1 cellular context compared by ENCODE assay signal in the genomic region with DNA sequence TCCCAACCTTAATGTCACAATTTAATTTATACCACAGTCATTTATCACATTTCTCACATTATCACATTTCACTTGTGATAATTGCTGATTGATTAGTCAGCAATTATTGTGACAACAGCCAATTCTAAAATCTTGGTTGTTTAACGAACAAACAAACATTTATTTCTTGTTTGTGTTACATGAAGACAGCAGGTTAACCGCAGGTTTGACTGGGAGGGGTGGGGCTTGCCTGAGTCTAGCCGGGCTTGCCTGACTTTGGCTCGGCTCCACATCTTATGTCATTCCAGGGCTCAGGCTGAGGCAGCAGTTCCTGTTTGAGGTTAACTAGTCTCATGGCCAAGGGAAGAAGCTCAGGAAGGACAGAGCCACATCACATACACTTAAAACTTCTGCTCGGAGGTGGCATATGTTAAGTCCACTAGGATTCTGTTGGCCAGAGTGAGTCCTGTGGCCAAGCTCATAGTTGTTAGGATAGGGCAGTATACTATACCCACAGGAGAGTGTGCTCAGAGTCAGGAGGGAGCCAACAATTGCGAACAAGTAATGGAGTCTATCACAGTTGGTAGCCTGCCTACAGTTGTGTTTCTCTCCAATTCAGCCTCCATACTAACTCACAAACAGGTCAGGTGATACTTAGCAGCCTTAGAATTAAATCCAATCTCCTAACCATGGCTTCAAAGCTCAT.
TF ChIP-seq lines count a peak whose summit lies in the region.

No MANE protein-coding gene starts in this region.

TF ChIP-seq in K562, 482 proteins besides CTCF, POLR2A, EP300 and RAD21 (continued from another document and continues in another):
- TF ChIP-seq, protein P1, sequence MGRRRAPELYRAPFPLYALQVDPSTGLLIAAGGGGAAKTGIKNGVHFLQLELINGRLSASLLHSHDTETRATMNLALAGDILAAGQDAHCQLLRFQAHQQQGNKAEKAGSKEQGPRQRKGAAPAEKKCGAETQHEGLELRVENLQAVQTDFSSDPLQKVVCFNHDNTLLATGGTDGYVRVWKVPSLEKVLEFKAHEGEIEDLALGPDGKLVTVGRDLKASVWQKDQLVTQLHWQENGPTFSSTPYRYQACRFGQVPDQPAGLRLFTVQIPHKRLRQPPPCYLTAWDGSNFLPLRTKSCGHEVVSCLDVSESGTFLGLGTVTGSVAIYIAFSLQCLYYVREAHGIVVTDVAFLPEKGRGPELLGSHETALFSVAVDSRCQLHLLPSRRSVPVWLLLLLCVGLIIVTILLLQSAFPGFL (CRISPR knock-in tag; IDR thresholded peaks at IDR 0.05): no peak
- TF ChIP-seq NR4A1 (CRISPR knock-in tag; IDR thresholded peaks at IDR 0.05): no peak
- TF ChIP-seq NR4A1 (tag; IDR thresholded peaks at IDR 0.05): no peak
- TF ChIP-seq CREB5 (CRISPR knock-in tag; IDR thresholded peaks at IDR 0.05): no peak
- no peak for TF ChIP-seq ETS2 (tag; IDR thresholded peaks at IDR 0.05; ENCODE audit: borderline replicate concordance, poor library complexity, severe bottlenecking)
- TF ChIP-seq, protein P2, sequence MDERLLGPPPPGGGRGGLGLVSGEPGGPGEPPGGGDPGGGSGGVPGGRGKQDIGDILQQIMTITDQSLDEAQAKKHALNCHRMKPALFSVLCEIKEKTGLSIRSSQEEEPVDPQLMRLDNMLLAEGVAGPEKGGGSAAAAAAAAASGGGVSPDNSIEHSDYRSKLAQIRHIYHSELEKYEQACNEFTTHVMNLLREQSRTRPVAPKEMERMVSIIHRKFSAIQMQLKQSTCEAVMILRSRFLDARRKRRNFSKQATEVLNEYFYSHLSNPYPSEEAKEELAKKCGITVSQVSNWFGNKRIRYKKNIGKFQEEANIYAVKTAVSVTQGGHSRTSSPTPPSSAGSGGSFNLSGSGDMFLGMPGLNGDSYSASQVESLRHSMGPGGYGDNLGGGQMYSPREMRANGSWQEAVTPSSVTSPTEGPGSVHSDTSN (CRISPR knock-in tag; IDR thresholded peaks at IDR 0.05; ENCODE audit: low read depth): no peak
- TF ChIP-seq, protein P2 (tag; conservative IDR thresholded peaks at IDR 0.05; ENCODE audit: low read depth): peak; percentile 68
- TF ChIP-seq, protein P3, sequence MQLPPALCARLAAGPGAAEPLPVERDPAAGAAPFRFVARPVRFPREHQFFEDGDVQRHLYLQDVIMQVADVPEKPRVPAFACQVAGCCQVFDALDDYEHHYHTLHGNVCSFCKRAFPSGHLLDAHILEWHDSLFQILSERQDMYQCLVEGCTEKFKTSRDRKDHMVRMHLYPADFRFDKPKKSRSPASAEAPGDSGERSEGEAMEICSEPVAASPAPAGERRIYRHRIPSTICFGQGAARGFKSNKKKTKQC (CRISPR knock-in tag; IDR thresholded peaks at IDR 0.05): no peak
- no peak for TF ChIP-seq RNF2 (IDR thresholded peaks at IDR 0.05)
- no peak for TF ChIP-seq CEBPG (CRISPR knock-in tag; IDR thresholded peaks at IDR 0.05)
- no peak for TF ChIP-seq CEBPG (tag; conservative IDR thresholded peaks at IDR 0.05 in 1 of 2, IDR thresholded peaks at IDR 0.05 in 1 of 2)
- TF ChIP-seq EWSR1 (IDR thresholded peaks at IDR 0.05; ENCODE audit: borderline replicate concordance, low read depth, partially characterized antibody): no peak
- TF ChIP-seq ATF7 (IDR thresholded peaks at IDR 0.05): peak; percentile 84
- TF ChIP-seq CCAR2 (IDR thresholded peaks at IDR 0.05; ENCODE audit: low read depth, low read length): no peak
- no peak for TF ChIP-seq ZNF75A (CRISPR knock-in tag; IDR thresholded peaks at IDR 0.05)
- no peak for TF ChIP-seq MIER1 (IDR thresholded peaks at IDR 0.05; ENCODE audit: low read depth)
- TF ChIP-seq GTF2A2 (tag; IDR thresholded peaks at IDR 0.05): no peak
- no peak for TF ChIP-seq XRCC3 (IDR thresholded peaks at IDR 0.05)
- no peak for TF ChIP-seq DNMT1 (IDR thresholded peaks at IDR 0.05)
- no peak for TF ChIP-seq HCFC1 (IDR thresholded peaks at IDR 0.05; ENCODE audit: low read depth, low read length)
- no peak for TF ChIP-seq ZC3H11A (IDR thresholded peaks at IDR 0.05; ENCODE audit: low read depth, low read length)
- peak; percentile 68 for TF ChIP-seq SMAD4 (CRISPR knock-in tag; conservative IDR thresholded peaks at IDR 0.05)
- peak; percentile 84 for TF ChIP-seq NFIC (IDR thresholded peaks at IDR 0.05)
- no peak for TF ChIP-seq ZNF324 (CRISPR knock-in tag; IDR thresholded peaks at IDR 0.05)
- no peak for TF ChIP-seq ZNF224 (CRISPR knock-in tag; IDR thresholded peaks at IDR 0.05)
- TF ChIP-seq TAL1 (IDR thresholded peaks at IDR 0.05): no peak
- no peak for TF ChIP-seq MED1 (CRISPR knock-in tag; IDR thresholded peaks at IDR 0.05; ENCODE audit: borderline replicate concordance)
- TF ChIP-seq MECOM (CRISPR knock-in tag; IDR thresholded peaks at IDR 0.05): no peak
- TF ChIP-seq SAFB2 (IDR thresholded peaks at IDR 0.05; ENCODE audit: borderline replicate concordance, low read depth, low read length, severe bottlenecking): no peak
- no peak for TF ChIP-seq YY1 (IDR thresholded peaks at IDR 0.05; ENCODE audit: borderline replicate concordance in 1 of 3, control insufficient read depth in 1 of 3, extremely low read depth in 1 of 3, insufficient read depth in 3 of 3, insufficient read length in 1 of 3, insufficient replicate concordance in 2 of 3, low read depth in 1 of 3, low read length in 2 of 3)
- 0 out of 2 replicates have a peak, but pooled peaks have one; percentile 13 for TF ChIP-seq PKNOX1 (IDR thresholded peaks at IDR 0.05)
- TF ChIP-seq MAFK (IDR thresholded peaks at IDR 0.05; ENCODE audit: low read length): peak; percentile 94
- TF ChIP-seq HDAC8 (tag; IDR thresholded peaks at IDR 0.05): no peak
- TF ChIP-seq TEAD1 (CRISPR knock-in tag; IDR thresholded peaks at IDR 0.05): 0 out of 4 replicates have a peak, but pooled peaks of 1 of the 2 experiments have one; percentile 55
- TF ChIP-seq ZNF311 (CRISPR knock-in tag; IDR thresholded peaks at IDR 0.05): no peak
- TF ChIP-seq, protein P4, sequence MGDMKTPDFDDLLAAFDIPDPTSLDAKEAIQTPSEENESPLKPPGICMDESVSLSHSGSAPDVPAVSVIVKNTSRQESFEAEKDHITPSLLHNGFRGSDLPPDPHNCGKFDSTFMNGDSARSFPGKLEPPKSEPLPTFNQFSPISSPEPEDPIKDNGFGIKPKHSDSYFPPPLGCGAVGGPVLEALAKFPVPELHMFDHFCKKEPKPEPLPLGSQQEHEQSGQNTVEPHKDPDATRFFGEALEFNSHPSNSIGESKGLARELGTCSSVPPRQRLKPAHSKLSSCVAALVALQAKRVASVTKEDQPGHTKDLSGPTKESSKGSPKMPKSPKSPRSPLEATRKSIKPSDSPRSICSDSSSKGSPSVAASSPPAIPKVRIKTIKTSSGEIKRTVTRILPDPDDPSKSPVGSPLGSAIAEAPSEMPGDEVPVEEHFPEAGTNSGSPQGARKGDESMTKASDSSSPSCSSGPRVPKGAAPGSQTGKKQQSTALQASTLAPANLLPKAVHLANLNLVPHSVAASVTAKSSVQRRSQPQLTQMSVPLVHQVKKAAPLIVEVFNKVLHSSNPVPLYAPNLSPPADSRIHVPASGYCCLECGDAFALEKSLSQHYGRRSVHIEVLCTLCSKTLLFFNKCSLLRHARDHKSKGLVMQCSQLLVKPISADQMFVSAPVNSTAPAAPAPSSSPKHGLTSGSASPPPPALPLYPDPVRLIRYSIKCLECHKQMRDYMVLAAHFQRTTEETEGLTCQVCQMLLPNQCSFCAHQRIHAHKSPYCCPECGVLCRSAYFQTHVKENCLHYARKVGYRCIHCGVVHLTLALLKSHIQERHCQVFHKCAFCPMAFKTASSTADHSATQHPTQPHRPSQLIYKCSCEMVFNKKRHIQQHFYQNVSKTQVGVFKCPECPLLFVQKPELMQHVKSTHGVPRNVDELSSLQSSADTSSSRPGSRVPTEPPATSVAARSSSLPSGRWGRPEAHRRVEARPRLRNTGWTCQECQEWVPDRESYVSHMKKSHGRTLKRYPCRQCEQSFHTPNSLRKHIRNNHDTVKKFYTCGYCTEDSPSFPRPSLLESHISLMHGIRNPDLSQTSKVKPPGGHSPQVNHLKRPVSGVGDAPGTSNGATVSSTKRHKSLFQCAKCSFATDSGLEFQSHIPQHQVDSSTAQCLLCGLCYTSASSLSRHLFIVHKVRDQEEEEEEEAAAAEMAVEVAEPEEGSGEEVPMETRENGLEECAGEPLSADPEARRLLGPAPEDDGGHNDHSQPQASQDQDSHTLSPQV (IDR thresholded peaks at IDR 0.05): no peak
- TF ChIP-seq PYGO2 (tag; IDR thresholded peaks at IDR 0.05): no peak
- no peak for TF ChIP-seq ZFPM2 (CRISPR knock-in tag; IDR thresholded peaks at IDR 0.05)
- no peak for TF ChIP-seq ZNF707 (CRISPR knock-in tag; conservative IDR thresholded peaks at IDR 0.05)
- no peak for TF ChIP-seq ZNF232 (CRISPR knock-in tag; IDR thresholded peaks at IDR 0.05)
- TF ChIP-seq SMARCA5 (IDR thresholded peaks at IDR 0.05): no peak
- no peak for TF ChIP-seq NFRKB (IDR thresholded peaks at IDR 0.05; ENCODE audit: low read depth)
- TF ChIP-seq BACH1 (tag; IDR thresholded peaks at IDR 0.05): peak; percentile 68; the same call in 1 of the 2 replicates
- TF ChIP-seq NCOA4 (IDR thresholded peaks at IDR 0.05; ENCODE audit: partially characterized antibody): no peak
- no peak for TF ChIP-seq CTBP1 (IDR thresholded peaks at IDR 0.05; ENCODE audit: borderline replicate concordance)
- TF ChIP-seq EHMT2 (IDR thresholded peaks at IDR 0.05): no peak
- TF ChIP-seq U2AF2 (optimal IDR thresholded peaks at IDR 0.05; ENCODE audit: low read depth, low read length): no peak
- no peak for TF ChIP-seq STAT5B (CRISPR knock-in tag; IDR thresholded peaks at IDR 0.05)
- no peak for TF ChIP-seq MCM3 (IDR thresholded peaks at IDR 0.05)
- no peak for TF ChIP-seq ZNF217 (CRISPR knock-in tag; IDR thresholded peaks at IDR 0.05)
- TF ChIP-seq NR2C1 (IDR thresholded peaks at IDR 0.05): no peak
- TF ChIP-seq NR2C1 (tag; IDR thresholded peaks at IDR 0.05): no peak
- TF ChIP-seq ETV6 (IDR thresholded peaks at IDR 0.05; ENCODE audit: borderline replicate concordance in 1 of 2, low read depth in 2 of 2, low read length in 1 of 2): no peak
- TF ChIP-seq ETV6 (CRISPR knock-in tag; IDR thresholded peaks at IDR 0.05; ENCODE audit: borderline replicate concordance): no peak
- TF ChIP-seq ZNF316 (IDR thresholded peaks at IDR 0.05): peak; percentile 97
- TF ChIP-seq, protein P5, sequence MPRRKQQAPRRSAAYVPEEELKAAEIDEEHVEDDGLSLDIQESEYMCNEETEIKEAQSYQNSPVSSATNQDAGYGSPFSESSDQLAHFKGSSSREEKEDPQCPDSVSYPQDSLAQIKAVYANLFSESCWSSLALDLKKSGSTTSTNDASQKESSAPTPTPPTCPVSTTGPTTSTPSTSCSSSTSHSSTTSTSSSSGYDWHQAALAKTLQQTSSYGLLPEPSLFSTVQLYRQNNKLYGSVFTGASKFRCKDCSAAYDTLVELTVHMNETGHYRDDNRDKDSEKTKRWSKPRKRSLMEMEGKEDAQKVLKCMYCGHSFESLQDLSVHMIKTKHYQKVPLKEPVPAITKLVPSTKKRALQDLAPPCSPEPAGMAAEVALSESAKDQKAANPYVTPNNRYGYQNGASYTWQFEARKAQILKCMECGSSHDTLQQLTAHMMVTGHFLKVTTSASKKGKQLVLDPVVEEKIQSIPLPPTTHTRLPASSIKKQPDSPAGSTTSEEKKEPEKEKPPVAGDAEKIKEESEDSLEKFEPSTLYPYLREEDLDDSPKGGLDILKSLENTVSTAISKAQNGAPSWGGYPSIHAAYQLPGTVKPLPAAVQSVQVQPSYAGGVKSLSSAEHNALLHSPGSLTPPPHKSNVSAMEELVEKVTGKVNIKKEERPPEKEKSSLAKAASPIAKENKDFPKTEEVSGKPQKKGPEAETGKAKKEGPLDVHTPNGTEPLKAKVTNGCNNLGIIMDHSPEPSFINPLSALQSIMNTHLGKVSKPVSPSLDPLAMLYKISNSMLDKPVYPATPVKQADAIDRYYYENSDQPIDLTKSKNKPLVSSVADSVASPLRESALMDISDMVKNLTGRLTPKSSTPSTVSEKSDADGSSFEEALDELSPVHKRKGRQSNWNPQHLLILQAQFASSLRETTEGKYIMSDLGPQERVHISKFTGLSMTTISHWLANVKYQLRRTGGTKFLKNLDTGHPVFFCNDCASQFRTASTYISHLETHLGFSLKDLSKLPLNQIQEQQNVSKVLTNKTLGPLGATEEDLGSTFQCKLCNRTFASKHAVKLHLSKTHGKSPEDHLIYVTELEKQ (CRISPR knock-in tag; IDR thresholded peaks at IDR 0.05): no peak
- no peak for TF ChIP-seq ZNF436 (CRISPR knock-in tag; IDR thresholded peaks at IDR 0.05)
- TF ChIP-seq, protein P6, sequence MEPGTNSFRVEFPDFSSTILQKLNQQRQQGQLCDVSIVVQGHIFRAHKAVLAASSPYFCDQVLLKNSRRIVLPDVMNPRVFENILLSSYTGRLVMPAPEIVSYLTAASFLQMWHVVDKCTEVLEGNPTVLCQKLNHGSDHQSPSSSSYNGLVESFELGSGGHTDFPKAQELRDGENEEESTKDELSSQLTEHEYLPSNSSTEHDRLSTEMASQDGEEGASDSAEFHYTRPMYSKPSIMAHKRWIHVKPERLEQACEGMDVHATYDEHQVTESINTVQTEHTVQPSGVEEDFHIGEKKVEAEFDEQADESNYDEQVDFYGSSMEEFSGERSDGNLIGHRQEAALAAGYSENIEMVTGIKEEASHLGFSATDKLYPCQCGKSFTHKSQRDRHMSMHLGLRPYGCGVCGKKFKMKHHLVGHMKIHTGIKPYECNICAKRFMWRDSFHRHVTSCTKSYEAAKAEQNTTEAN (CRISPR knock-in tag; IDR thresholded peaks at IDR 0.05): no peak
- no peak for TF ChIP-seq NCOR1 (IDR thresholded peaks at IDR 0.05)
